Comparison of ENCODE assay signal across 9 cellular contexts in genomic region chr11:131579932-131580387, GRCh38.
DNase-seq lines count a peak whose midpoint lies in the region; ATAC-seq and TF ChIP-seq lines count a peak whose summit lies in the region.
"Had no signal": no experiment of that assay in that cellular context is flagged by ENCODE, and none has a peak within 500 bp of the region (broad histone marks: within the 10 kb centered on the region; RNA-seq: fewer than 3 reads in every experiment).

No MANE protein-coding gene starts in this region.

- no peak overlapping the region for H3K4me3 ChIP-seq in BE2C (ENCODE audit: low read depth, low read length)
- H3K4me3 ChIP-seq in adipocyte (ENCODE audit: low read length), result no peak overlapping the region
- no peak overlapping the region for H3K4me3 ChIP-seq in mesendoderm (ENCODE audit: low read length)

- H3K4me3 Mint-ChIP-seq in activated CD8-positive, alpha-beta memory T cell treated with anti-CD3 and anti-CD28 coated beads, Interleukin-2, amount 10 ng/mL, durations not matched to agents 7 days and 5 days, result no peak overlapping the region
- H3K4me3 Mint-ChIP-seq: stimulated activated naive CD8-positive, alpha-beta T cell treated with anti-CD3 and anti-CD28 coated beads, Interleukin-15, Interleukin-2, amounts not matched to agents 100 ng/mL and 50 ng/mL, for 24 hours had no signal

- H3K9me3 Mint-ChIP-seq in activated CD8-positive, alpha-beta memory T cell treated with anti-CD3 and anti-CD28 coated beads, Interleukin-2, amount 10 ng/mL, durations not matched to agents 7 days and 5 days (ENCODE audit: low read depth), result no peaks in the 10 kb centered on the region
- H3K9me3 Mint-ChIP-seq: stimulated activated naive CD8-positive, alpha-beta T cell treated with anti-CD3 and anti-CD28 coated beads, Interleukin-15, Interleukin-2, amounts not matched to agents 100 ng/mL and 50 ng/mL, for 24 hours had no signal

- no peaks in the 10 kb centered on the region for H3K9me3 ChIP-seq in BE2C
- no peaks in the 10 kb centered on the region for H3K9me3 ChIP-seq in adipocyte (ENCODE audit: control insufficient read depth, low read length)

- H4K5ac ChIP-seq in mesendoderm (ENCODE audit: low read length), result no peak overlapping the region

- no peak overlapping the region for H2AK5ac ChIP-seq in mesendoderm (ENCODE audit: low read length)

- no peak overlapping the region for H2BK15ac ChIP-seq in mesendoderm (replicated peaks; ENCODE audit: low read depth)

- no peaks in the 10 kb centered on the region for H3K79me1 ChIP-seq in mesendoderm (ENCODE audit: low read length)

- WGBS in mesendoderm (ENCODE audit: extremely low coverage, insufficient coverage, low lambda C conversion rate), result no CpG with 5 or more reads among the region's 7 CpGs

- no peak overlapping the region for H3K4me2 ChIP-seq in mesendoderm (ENCODE audit: low read length)

- H3K27ac Mint-ChIP-seq in activated CD8-positive, alpha-beta memory T cell treated with anti-CD3 and anti-CD28 coated beads, Interleukin-2, amount 10 ng/mL, durations not matched to agents 7 days and 5 days, result no peak overlapping the region
- H3K27ac Mint-ChIP-seq: stimulated activated naive CD8-positive, alpha-beta T cell treated with anti-CD3 and anti-CD28 coated beads, Interleukin-15, Interleukin-2, amounts not matched to agents 100 ng/mL and 50 ng/mL, for 24 hours had no signal

- ATAC-seq in GM18517 (IDR thresholded peaks at IDR 0.05; ENCODE audit: unreplicated experiment), result peak; percentile 55
- ATAC-seq in activated CD8-positive, alpha-beta memory T cell treated with anti-CD3 and anti-CD28 coated beads, Interleukin-2, amount 10 ng/mL, durations not matched to agents 7 days and 5 days, result no peak

- H3K79me2 ChIP-seq in mesendoderm (ENCODE audit: control insufficient read depth, insufficient read depth, low read length), result no peaks in the 10 kb centered on the region

- no peak overlapping the region for H3K9ac ChIP-seq in adipocyte (ENCODE audit: low read length)
- H3K9ac ChIP-seq in mesendoderm (ENCODE audit: low read length), result no peak overlapping the region

- H3K36me3 Mint-ChIP-seq in activated CD8-positive, alpha-beta memory T cell treated with anti-CD3 and anti-CD28 coated beads, Interleukin-2, amount 10 ng/mL, durations not matched to agents 7 days and 5 days, result no peaks in the 10 kb centered on the region

- H3K4ac ChIP-seq in mesendoderm (ENCODE audit: low read depth, low read length), result no peak overlapping the region

- peak; percentile 21; the same call in 1 of the 2 replicates for TF ChIP-seq CTCF in BE2C (IDR thresholded peaks at IDR 0.05; ENCODE audit: low read depth, low read length)

- no peak overlapping the region for H4K8ac ChIP-seq in mesendoderm (ENCODE audit: low read depth, low read length)

- H3K4me1 Mint-ChIP-seq in activated CD8-positive, alpha-beta memory T cell treated with anti-CD3 and anti-CD28 coated beads, Interleukin-2, amount 10 ng/mL, durations not matched to agents 7 days and 5 days, result no peaks in the 10 kb centered on the region

- CTCF ChIA-PET in activated CD8-positive, alpha-beta memory T cell treated with anti-CD3 and anti-CD28 coated beads, Interleukin-2, amount 10 ng/mL, durations not matched to agents 7 days and 5 days (lab: Charles Lee), result no interaction called here

- DNase-seq in BE2C (no peak), HT1080 (ENCODE audit: low read depth) (peak; percentile 67), adipocyte (ENCODE audit: low read depth) (peak; percentile 66), mesendoderm (peak; percentile 82), activated gamma-delta T cell (lab: John Stamatoyannopoulos, UW) (no peak), GM19240 (ENCODE audit: insufficient read length, low spot score) (no peak)
- DNase-seq in activated CD8-positive, alpha-beta memory T cell treated with anti-CD3 and anti-CD28 coated beads, Interleukin-2, amount 10 ng/mL, durations not matched to agents 7 days and 5 days, result no peak

- no peak overlapping the region for H3K18ac ChIP-seq in mesendoderm (ENCODE audit: low read length)

- no peak overlapping the region for H3K56ac ChIP-seq in mesendoderm (ENCODE audit: low read length)

- H3K23ac ChIP-seq in mesendoderm (ENCODE audit: low read length), result no peak overlapping the region

- no peaks in the 10 kb centered on the region for H3K36me3 ChIP-seq in BE2C
- no peaks in the 10 kb centered on the region for H3K36me3 ChIP-seq in adipocyte (ENCODE audit: control insufficient read depth, insufficient read depth, low read length, severe bottlenecking)
- no peaks in the 10 kb centered on the region for H3K36me3 ChIP-seq in mesendoderm (ENCODE audit: control insufficient read depth, insufficient read depth, low read length)

- no peak overlapping the region for H2BK5ac ChIP-seq in mesendoderm (ENCODE audit: low read length)

- H2BK120ac ChIP-seq in mesendoderm (ENCODE audit: low read depth, low read length), result no peak overlapping the region

- H3K27ac ChIP-seq in mesendoderm (ENCODE audit: low read depth, low read length), result no peak overlapping the region

- no peaks in the 10 kb centered on the region for H3K27me3 ChIP-seq in BE2C
- H3K27me3 ChIP-seq in adipocyte (replicated peaks; ENCODE audit: control insufficient read depth, insufficient read depth, low read length), result peaks cover 36% of the 10 kb centered on the region
- H3K27me3 ChIP-seq in mesendoderm (ENCODE audit: insufficient read depth, low read length, poor library complexity), result no peaks in the 10 kb centered on the region

- H3K27me3 Mint-ChIP-seq in activated CD8-positive, alpha-beta memory T cell treated with anti-CD3 and anti-CD28 coated beads, Interleukin-2, amount 10 ng/mL, durations not matched to agents 7 days and 5 days, result no peaks in the 10 kb centered on the region

- H3K4me1 ChIP-seq in BE2C (no peaks in the 10 kb centered on the region), adipocyte (ENCODE audit: control insufficient read depth, insufficient read depth, low read length) (no peaks in the 10 kb centered on the region), mesendoderm (ENCODE audit: control insufficient read depth, low read depth, low read length) (no peaks in the 10 kb centered on the region)

Comparison
In these comparisons a context has a peak if more than half of its experiments do, and no peak if none do; other contexts are left out.
1. DNase-seq: peak in HT1080 (single experiment), adipocyte (single experiment) and mesendoderm (single experiment); none in BE2C (single experiment), activated gamma-delta T cell (single experiment), activated CD8-positive, alpha-beta memory T cell treated with anti-CD3 and anti-CD28 coated beads, Interleukin-2, amount 10 ng/mL, durations not matched to agents 7 days and 5 days (single experiment) and GM19240 (single experiment).